Comparison of ENCODE assay signal across 10 cellular contexts in genomic region chr5:115815006-115815692, GRCh38. TPM values are rescaled to one million over a fixed set of nuclear protein-coding genes. Genes with fewer than 3 reads are reported as not detected.
DNase-seq lines count a peak whose midpoint lies in the region; ATAC-seq and TF ChIP-seq lines count a peak whose summit lies in the region.
"Had no signal": no experiment of that assay in that cellular context is flagged by ENCODE, and none has a peak within 500 bp of the region (broad histone marks: within the 10 kb centered on the region; RNA-seq: fewer than 3 reads in every experiment).

No MANE protein-coding gene starts in this region.

- POLR2A ChIA-PET in RWPE1 (lab: Yijun Ruan, JAX; ENCODE audit: low non-redundant PET): no interaction called here

- no peaks in the 10 kb centered on the region for H3K9me3 Mint-ChIP-seq in activated T-helper 2 cell treated with anti-CD3 and anti-CD28 coated beads, Interferon-gamma antibody, Interleukin-2, Interleukin-4, amounts not matched to agents 10 μg/mL and 5 μg/mL and 100 μg/mL, durations not matched to agents 14 hours and 24 hours and 36 hours
- H3K9me3 Mint-ChIP-seq in stimulated activated naive B cell treated with anti-CD40 and anti-IgM and Interleukin-4, amounts not matched to agents 10 μg/mL and 1 μg/mL and 100 μg/mL, for 72 hours: no peaks in the 10 kb centered on the region

- H3K27ac ChIP-seq in RWPE1: no peak overlapping the region

- peak; percentile 23 for DNase-seq in NCI-H82 (lab: John Stamatoyannopoulos, UW)
- DNase-seq in NCI-H82 treated with DMSO at 0.1 percent for 48 hours (lab: John Stamatoyannopoulos, UW; ENCODE audit: unreplicated experiment): no peak
- DNase-seq in activated T-helper 2 cell treated with anti-CD3 and anti-CD28 coated beads, Interferon-gamma antibody, Interleukin-2, Interleukin-4, amounts not matched to agents 10 μg/mL and 5 μg/mL and 100 μg/mL, durations not matched to agents 14 hours and 24 hours and 36 hours (ENCODE audit: low spot score): no peak
- DNase-seq in iPS-NIHi7 (ENCODE audit: extremely low spot score): peak; percentile 11
- no peak for DNase-seq in stimulated activated naive B cell treated with anti-CD40 and anti-IgM and Interleukin-4, amounts not matched to agents 10 μg/mL and 1 μg/mL and 100 μg/mL, for 72 hours
- DNase-seq in RWPE1 (ENCODE audit: low spot score): no peak
- DNase-seq in LoVo (ENCODE audit: low spot score): no peak
- DNase-seq: activated CD4-positive, alpha-beta T cell treated with anti-CD3 and anti-CD28 coated beads for 1 hour; Karpas-422 had no signal

- intact Hi-C loops in activated T-helper 2 cell treated with anti-CD3 and anti-CD28 coated beads, Interferon-gamma antibody, Interleukin-2, Interleukin-4, amounts not matched to agents 10 μg/mL and 5 μg/mL and 100 μg/mL, durations not matched to agents 14 hours and 24 hours and 36 hours (cut with micrococcal nuclease): loop anchor here (2.0 kb wide), 1 partner anchor 760 kb away; the partner anchor contains the start of gene SEMA6A

- peak in 1 of 2 donors; percentile 10 for ATAC-seq in stimulated activated naive B cell treated with anti-CD40 and anti-IgM and Interleukin-4, amounts not matched to agents 10 μg/mL and 1 μg/mL and 100 μg/mL, for 72 hours (replicated peaks)
- no peak for ATAC-seq in HG03025 (IDR thresholded peaks at IDR 0.05; ENCODE audit: low FRiP score, unreplicated experiment)

- no peak overlapping the region for H3K27ac Mint-ChIP-seq in activated T-helper 2 cell treated with anti-CD3 and anti-CD28 coated beads, Interferon-gamma antibody, Interleukin-2, Interleukin-4, amounts not matched to agents 10 μg/mL and 5 μg/mL and 100 μg/mL, durations not matched to agents 14 hours and 24 hours and 36 hours
- no peak overlapping the region for H3K27ac Mint-ChIP-seq in stimulated activated naive B cell treated with anti-CD40 and anti-IgM and Interleukin-4, amounts not matched to agents 10 μg/mL and 1 μg/mL and 100 μg/mL, for 72 hours

- peak overlapping the region; percentile 37 for H3K4me3 Mint-ChIP-seq in activated T-helper 2 cell treated with anti-CD3 and anti-CD28 coated beads, Interferon-gamma antibody, Interleukin-2, Interleukin-4, amounts not matched to agents 10 μg/mL and 5 μg/mL and 100 μg/mL, durations not matched to agents 14 hours and 24 hours and 36 hours (ENCODE audit: low read depth)
- peak overlapping the region; percentile 67 to 83 for H3K4me3 Mint-ChIP-seq in stimulated activated naive B cell treated with anti-CD40 and anti-IgM and Interleukin-4, amounts not matched to agents 10 μg/mL and 1 μg/mL and 100 μg/mL, for 72 hours

- CTCF ChIA-PET in RWPE1 (lab: Yijun Ruan, JAX): interaction anchor here (0.8 kb wide), 1 partner anchor 11 kb away, joined by 3 read pairs; no protein-coding TSS in a partner anchor

- H3K4me1 Mint-ChIP-seq in activated T-helper 2 cell treated with anti-CD3 and anti-CD28 coated beads, Interferon-gamma antibody, Interleukin-2, Interleukin-4, amounts not matched to agents 10 μg/mL and 5 μg/mL and 100 μg/mL, durations not matched to agents 14 hours and 24 hours and 36 hours (ENCODE audit: low read depth): peaks cover 28% of the 10 kb centered on the region
- peaks cover 12 to 20% of the 10 kb centered on the region in 2 donors for H3K4me1 Mint-ChIP-seq in stimulated activated naive B cell treated with anti-CD40 and anti-IgM and Interleukin-4, amounts not matched to agents 10 μg/mL and 1 μg/mL and 100 μg/mL, for 72 hours

- peaks cover 81% of the 10 kb centered on the region for H3K27me3 Mint-ChIP-seq in activated T-helper 2 cell treated with anti-CD3 and anti-CD28 coated beads, Interferon-gamma antibody, Interleukin-2, Interleukin-4, amounts not matched to agents 10 μg/mL and 5 μg/mL and 100 μg/mL, durations not matched to agents 14 hours and 24 hours and 36 hours (ENCODE audit: low read depth)
- H3K27me3 Mint-ChIP-seq in stimulated activated naive B cell treated with anti-CD40 and anti-IgM and Interleukin-4, amounts not matched to agents 10 μg/mL and 1 μg/mL and 100 μg/mL, for 72 hours: peaks cover 59 to 77% of the 10 kb centered on the region in 2 donors

- H3K36me3 Mint-ChIP-seq in activated T-helper 2 cell treated with anti-CD3 and anti-CD28 coated beads, Interferon-gamma antibody, Interleukin-2, Interleukin-4, amounts not matched to agents 10 μg/mL and 5 μg/mL and 100 μg/mL, durations not matched to agents 14 hours and 24 hours and 36 hours (ENCODE audit: low read depth): peaks cover 3% of the 10 kb centered on the region
- no peaks in the 10 kb centered on the region for H3K36me3 Mint-ChIP-seq in stimulated activated naive B cell treated with anti-CD40 and anti-IgM and Interleukin-4, amounts not matched to agents 10 μg/mL and 1 μg/mL and 100 μg/mL, for 72 hours

- TF ChIP-seq CTCF in RWPE1 (conservative IDR thresholded peaks at IDR 0.05; ENCODE audit: low read depth): no peak

RNA-seq across cellular contexts. Expression of gene CDO1, which starts 1.3 kb away (rescaled TPM):
- total RNA-seq in activated T-helper 2 cell treated with anti-CD3 and anti-CD28 coated beads, Interferon-gamma antibody, Interleukin-2, Interleukin-4, amounts not matched to agents 10 μg/mL and 5 μg/mL and 100 μg/mL, durations not matched to agents 14 hours and 24 hours and 36 hours: 0.18 and 1.2 TPM in 2 replicates

RNA-seq across cellular contexts. Expression of gene ATG12, which starts 26.2 kb away (rescaled TPM):
- 33.8 and 34.5 TPM in 2 replicates for total RNA-seq in activated T-helper 2 cell treated with anti-CD3 and anti-CD28 coated beads, Interferon-gamma antibody, Interleukin-2, Interleukin-4, amounts not matched to agents 10 μg/mL and 5 μg/mL and 100 μg/mL, durations not matched to agents 14 hours and 24 hours and 36 hours

RNA-seq across cellular contexts. Expression of gene AP3S1, which starts 26.6 kb away (rescaled TPM):
- total RNA-seq in activated T-helper 2 cell treated with anti-CD3 and anti-CD28 coated beads, Interferon-gamma antibody, Interleukin-2, Interleukin-4, amounts not matched to agents 10 μg/mL and 5 μg/mL and 100 μg/mL, durations not matched to agents 14 hours and 24 hours and 36 hours: 69.0 and 74.8 TPM in 2 replicates

Comparison
In these comparisons a context has a peak if more than half of its experiments do, and no peak if none do; other contexts are left out.
1. DNase-seq: peak in NCI-H82 (single experiment) and iPS-NIHi7 (single experiment); none in NCI-H82 treated with DMSO at 0.1 percent for 48 hours (single experiment), activated T-helper 2 cell treated with anti-CD3 and anti-CD28 coated beads, Interferon-gamma antibody, Interleukin-2, Interleukin-4, amounts not matched to agents 10 μg/mL and 5 μg/mL and 100 μg/mL, durations not matched to agents 14 hours and 24 hours and 36 hours (single experiment), stimulated activated naive B cell treated with anti-CD40 and anti-IgM and Interleukin-4, amounts not matched to agents 10 μg/mL and 1 μg/mL and 100 μg/mL, for 72 hours (single experiment), RWPE1 (single experiment) and LoVo (single experiment).